1 cellular context compared by ENCODE assay signal in genomic region chr16:87235810-87236515, GRCh38.
TF ChIP-seq lines count a peak whose summit lies in the region.

No MANE protein-coding gene starts in this region.

TF ChIP-seq in K562, 482 proteins besides CTCF, POLR2A, EP300 and RAD21 (continued from another document):
- TF ChIP-seq CHD7 (IDR thresholded peaks at IDR 0.05; ENCODE audit: low read depth, low read length): no peak
- no peak for TF ChIP-seq TBP (optimal IDR thresholded peaks at IDR 0.05; ENCODE audit: low read depth, low read length)
- no peak for TF ChIP-seq E2F3 (CRISPR knock-in tag; IDR thresholded peaks at IDR 0.05)
- TF ChIP-seq CREBBP (IDR thresholded peaks at IDR 0.05; ENCODE audit: low read depth, low read length): no peak
- no peak for TF ChIP-seq EZH2 (IDR thresholded peaks at IDR 0.05; ENCODE audit: borderline replicate concordance, low read depth, low read length)
- TF ChIP-seq MXI1 (IDR thresholded peaks at IDR 0.05; ENCODE audit: low read depth, low read length): no peak
- no peak for TF ChIP-seq ZNF551 (CRISPR knock-in tag; IDR thresholded peaks at IDR 0.05)
- TF ChIP-seq ZNF507 (tag; conservative IDR thresholded peaks at IDR 0.05): no peak
- no peak for TF ChIP-seq PCBP2 (IDR thresholded peaks at IDR 0.05; ENCODE audit: low read depth, low read length, poor library complexity, severe bottlenecking)
- TF ChIP-seq CREB1 (IDR thresholded peaks at IDR 0.05): no peak
- TF ChIP-seq CREB1 (CRISPR knock-in tag; IDR thresholded peaks at IDR 0.05): no peak
- TF ChIP-seq RCOR1 (IDR thresholded peaks at IDR 0.05; ENCODE audit: borderline replicate concordance in 1 of 2, low read depth in 2 of 2, low read length in 2 of 2): no peak
- no peak for TF ChIP-seq ETS2 (tag; IDR thresholded peaks at IDR 0.05; ENCODE audit: borderline replicate concordance, poor library complexity, severe bottlenecking)
- TF ChIP-seq TBL1XR1 (IDR thresholded peaks at IDR 0.05; ENCODE audit: low read length in 2 of 2): no peak
- no peak for TF ChIP-seq IFI16 (CRISPR knock-in tag; IDR thresholded peaks at IDR 0.05)
- no peak for TF ChIP-seq ZFP91 (CRISPR knock-in tag; IDR thresholded peaks at IDR 0.05)
TF ChIP-seq in K562: peak in this region for 0.
